Comparison of ENCODE assay signal across 8 cellular contexts in the genomic region with DNA sequence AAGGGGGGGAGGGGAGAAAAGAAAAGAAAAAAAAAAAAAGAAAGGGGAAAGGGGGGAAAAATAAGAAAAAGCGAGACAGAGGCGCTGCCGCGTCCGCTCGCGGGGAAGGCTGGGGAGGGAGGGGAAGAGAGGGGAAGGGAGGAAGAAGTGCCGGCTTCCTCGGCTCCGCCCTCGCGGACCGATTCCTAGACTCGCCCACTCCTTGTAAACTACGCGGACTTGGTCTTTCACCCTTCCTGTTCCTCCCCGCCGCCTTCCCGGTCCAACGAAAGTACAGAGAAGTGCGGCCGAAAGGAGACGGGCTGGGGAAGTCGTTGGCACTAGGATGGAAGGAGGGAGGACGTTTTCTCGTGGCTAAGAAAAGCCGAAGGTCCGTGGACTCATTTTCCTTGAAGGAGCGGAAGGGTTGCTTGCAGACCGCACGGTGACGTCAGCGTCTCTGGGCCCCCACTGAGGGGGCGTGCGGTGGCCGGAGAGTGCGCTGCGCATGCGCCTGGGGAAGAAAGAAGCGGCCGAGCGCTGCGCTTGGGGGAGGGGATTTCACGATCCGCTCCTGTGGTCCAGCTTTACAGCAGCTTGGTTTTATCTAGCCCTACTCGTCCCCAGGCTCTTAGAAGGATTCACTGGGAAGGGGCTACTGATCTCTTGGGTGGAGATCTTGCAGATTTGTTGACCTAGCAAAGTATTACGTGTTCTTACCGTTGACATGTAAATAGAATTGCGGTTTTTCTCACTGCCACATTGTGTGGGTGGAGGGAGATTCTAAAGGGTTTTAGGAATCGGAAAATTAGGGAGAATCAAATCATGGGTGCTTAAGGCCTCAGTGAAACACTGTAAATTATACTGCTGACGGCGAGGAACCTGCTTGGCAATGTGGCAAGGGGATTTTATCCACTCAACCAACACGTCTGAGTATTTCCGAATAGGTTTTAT. TPM values are rescaled to one million over a fixed set of nuclear protein-coding genes. Genes with fewer than 3 reads are reported as not detected.
DNase-seq lines count a peak whose midpoint lies in the region; ATAC-seq and TF ChIP-seq lines count a peak whose summit lies in the region.

A gene with protein sequence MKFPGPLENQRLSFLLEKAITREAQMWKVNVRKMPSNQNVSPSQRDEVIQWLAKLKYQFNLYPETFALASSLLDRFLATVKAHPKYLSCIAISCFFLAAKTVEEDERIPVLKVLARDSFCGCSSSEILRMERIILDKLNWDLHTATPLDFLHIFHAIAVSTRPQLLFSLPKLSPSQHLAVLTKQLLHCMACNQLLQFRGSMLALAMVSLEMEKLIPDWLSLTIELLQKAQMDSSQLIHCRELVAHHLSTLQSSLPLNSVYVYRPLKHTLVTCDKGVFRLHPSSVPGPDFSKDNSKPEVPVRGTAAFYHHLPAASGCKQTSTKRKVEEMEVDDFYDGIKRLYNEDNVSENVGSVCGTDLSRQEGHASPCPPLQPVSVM (minus strand): TSS at position 121 of the 933 bp plus-strand sequence. CDS start 9,627 bp downstream, outside the sequence.

- H3K9me3 Mint-ChIP-seq in activated B cell treated with CpG ODN at 0.5 μM for 24 hours, result no peaks in the 10 kb centered on the region

- CTCF ChIA-PET in activated B cell treated with CpG ODN at 0.5 μM for 24 hours (lab: Charles Lee), result interaction anchor here (0.7 to 2.4 kb wide), 4 partner anchors 19 to 127 kb away, joined by 3 to 8 read pairs (median 4); no protein-coding TSS in a partner anchor

- no peak within 1 kb of the TSS for H3K4me3 Mint-ChIP-seq in activated B cell treated with CpG ODN at 0.5 μM for 24 hours

- peak within 1 kb of the TSS; percentile 100 for H3K27ac Mint-ChIP-seq in activated B cell treated with CpG ODN at 0.5 μM for 24 hours

- POLR2A ChIA-PET in activated B cell treated with CpG ODN at 0.5 μM for 24 hours (lab: Charles Lee), result interaction anchor here (0.6 to 3.8 kb wide), 14 partner anchors 17 to 820 kb away, joined by 3 to 105 read pairs (median 8); a partner anchor contains a TSS

- peak; percentile 97 for DNase-seq in AG08395 (ENCODE audit: low spot score)
- peak; percentile 90 for DNase-seq in NCI-H345 (lab: John Stamatoyannopoulos, UW)
- DNase-seq in activated B cell treated with CpG ODN at 0.5 μM for 24 hours, result peak; percentile 93
- DNase-seq in cardiac fibroblast (ENCODE audit: low read depth in 2 of 2), result peak; percentile 99
- peak; percentile 92 for DNase-seq in iPS-NIHi7 (ENCODE audit: extremely low spot score)
- peak; percentile 98 for DNase-seq in smooth muscle cell of the brain vasculature (ENCODE audit: low read depth, low spot score)

- intact Hi-C loops in activated B cell treated with CpG ODN at 0.5 μM for 24 hours (cut with micrococcal nuclease), result loop anchor here (1.0 to 10.0 kb wide), 11 partner anchors 19 to 1561 kb away; a partner anchor contains a TSS

- H3K4me3 ChIP-seq in cardiac fibroblast (replicated peaks in 1 of 2; ENCODE audit: low read depth in 2 of 2, low read length in 2 of 2), result peak within 1 kb of the TSS; percentile 66 to 84

- H3K36me3 Mint-ChIP-seq in activated B cell treated with CpG ODN at 0.5 μM for 24 hours (ENCODE audit: low read depth), result peaks cover 21% of the 10 kb centered on the region

- peaks cover 40% of the 10 kb centered on the region for H3K4me1 Mint-ChIP-seq in activated B cell treated with CpG ODN at 0.5 μM for 24 hours

- H3K27me3 Mint-ChIP-seq in activated B cell treated with CpG ODN at 0.5 μM for 24 hours, result no peaks in the 10 kb centered on the region

- TF ChIP-seq CTCF in activated B cell treated with CpG ODN at 0.5 μM for 24 hours (IDR thresholded peaks at IDR 0.05) (no peak), cardiac fibroblast (IDR thresholded peaks at IDR 0.05; ENCODE audit: low read depth, low read length) (no peak)

- ATAC-seq in GM19023 (IDR thresholded peaks at IDR 0.05; ENCODE audit: unreplicated experiment) (peak; percentile 69), HG03196 (IDR thresholded peaks at IDR 0.05; ENCODE audit: unreplicated experiment) (peak; percentile 69), activated B cell treated with CpG ODN at 0.5 μM for 24 hours (ENCODE audit: low read depth) (peak; percentile 77)

RNA-seq across cellular contexts. Expression of the gene that starts here (rescaled TPM):
- total RNA-seq in activated B cell treated with CpG ODN at 0.5 μM for 24 hours, result 237 and 246 TPM in 2 replicates

Comparison
In these comparisons a context has a peak if more than half of its experiments do, and no peak if none do; other contexts are left out.
1. Peak in every context shown above with its lines: DNase-seq, ATAC-seq and H3K4me3 ChIP-seq.